In genomic region chr5:89638871-89639270, GRCh38 we compare ENCODE assay signal across 22 cellular contexts.
DNase-seq lines count a peak whose midpoint lies in the region; ATAC-seq, FAIRE-seq and TF ChIP-seq lines count a peak whose summit lies in the region.
"Had no signal": no experiment of that assay in that cellular context is flagged by ENCODE, and none has a peak within 500 bp of the region (broad histone marks: within the 10 kb centered on the region; RNA-seq: fewer than 3 reads in every experiment).

No MANE protein-coding gene starts in this region.

- peaks cover 3% of the 10 kb centered on the region for H3K27me3 Mint-ChIP-seq in neural progenitor cell (ENCODE audit: insufficient read depth, low read depth)
- H3K27me3 Mint-ChIP-seq: CD4-positive, alpha-beta T cell had no signal

- H3K4me3 Mint-ChIP-seq in neural progenitor cell, result no peak overlapping the region
- H3K4me3 Mint-ChIP-seq: B cell; CD4-positive, alpha-beta T cell; CD8-positive, alpha-beta T cell had no signal

- H3K4me2 ChIP-seq in neural progenitor cell, result no peak overlapping the region
- H3K4me2 ChIP-seq: A549; BLaER1 treated with 17β-estradiol and CSF1 and Interleukin-3, amounts not matched to agents 10 nM and 100 nM had no signal

- H3K36me3 ChIP-seq in HEK293 (ENCODE audit: control insufficient read depth in 2 of 2, insufficient read depth in 1 of 2, low read length in 2 of 2) (no peaks in the 10 kb centered on the region), bronchial epithelial cell (ENCODE audit: control insufficient read depth, insufficient read depth, low read length) (no peaks in the 10 kb centered on the region), neural progenitor cell (no peaks in the 10 kb centered on the region)
- H3K36me3 ChIP-seq: BLaER1 treated with 17β-estradiol and CSF1 and Interleukin-3, amounts not matched to agents 10 nM and 100 nM had no signal

- DNase-seq in bronchial epithelial cell (ENCODE audit: low read depth), result no peak
- no peak for DNase-seq in neural progenitor cell (ENCODE audit: low spot score)
- DNase-seq in hepatic stellate cell (ENCODE audit: low spot score), result no peak
- DNase-seq: AML-193; Caco-2; Calu3; CD4-positive, alpha-beta T cell; CD8-positive, alpha-beta T cell; DMS79 treated with DMSO at 0.1 percent for 48 hours; GF-D8 had no signal

- H3K27ac ChIP-seq in HEK293 (ENCODE audit: extremely low read depth, low read depth, low read length) (no peak overlapping the region), neural progenitor cell (no peak overlapping the region)
- H3K27ac ChIP-seq: 22Rv1; A549; BLaER1 treated with 17β-estradiol and CSF1 and Interleukin-3, amounts not matched to agents 10 nM and 100 nM; C4-2B had no signal

- peak overlapping the region; percentile 14 for H3K27ac Mint-ChIP-seq in neural progenitor cell
- H3K27ac Mint-ChIP-seq: B cell; CD4-positive, alpha-beta T cell; CD8-positive, alpha-beta T cell had no signal

- no peaks in the 10 kb centered on the region for H3K4me1 Mint-ChIP-seq in neural progenitor cell

- no peaks in the 10 kb centered on the region for H3K79me2 ChIP-seq in neural progenitor cell (ENCODE audit: low read depth)

- H3F3A ChIP-seq in neural progenitor cell (ENCODE audit: low read depth), result no peaks in the 10 kb centered on the region

- H3K36me3 Mint-ChIP-seq in neural progenitor cell, result no peaks in the 10 kb centered on the region
- H3K36me3 Mint-ChIP-seq: CD8-positive, alpha-beta T cell had no signal

- H2AFZ ChIP-seq in neural progenitor cell (replicated peaks), result no peak overlapping the region

- no peaks in the 10 kb centered on the region for H3K9me3 ChIP-seq in HEK293 (ENCODE audit: control insufficient read depth, insufficient read depth, low read depth, low read length)
- no peaks in the 10 kb centered on the region for H3K9me3 ChIP-seq in neural progenitor cell (ENCODE audit: low read depth)
- H3K9me3 ChIP-seq: A549, Caco-2 had no signal

- TF ChIP-seq POLR2A in GM18505 (IDR thresholded peaks at IDR 0.05; ENCODE audit: borderline replicate concordance, extremely low read depth, insufficient read depth, insufficient read length), result no peak

- CTCF ChIA-PET in HEK293 (lab: Yijun Ruan, JAX), result interaction anchor here (1.1 kb wide), 1 partner anchor 9 kb away, joined by 3 read pairs; no protein-coding TSS in a partner anchor

- ATAC-seq in GM18505 (IDR thresholded peaks at IDR 0.05; ENCODE audit: unreplicated experiment), result no peak
- ATAC-seq: A549; CD8-positive, alpha-beta T cell had no signal

- peak; percentile 93 for FAIRE-seq in bronchial epithelial cell (lab: Jason Lieb, UNC)
- FAIRE-seq: A549, D721Med, G401.6, GM12891, GM18507, GM19239 had no signal

- H4K20me1 ChIP-seq in neural progenitor cell (ENCODE audit: low read depth), result no peaks in the 10 kb centered on the region
- H4K20me1 ChIP-seq: BLaER1 treated with 17β-estradiol and CSF1 and Interleukin-3, amounts not matched to agents 10 nM and 100 nM had no signal

- no peaks in the 10 kb centered on the region for H3K27me3 ChIP-seq in bronchial epithelial cell (ENCODE audit: control insufficient read depth, insufficient read depth, low read length)
- no peaks in the 10 kb centered on the region for H3K27me3 ChIP-seq in neural progenitor cell
- H3K27me3 ChIP-seq: BLaER1 treated with 17β-estradiol and CSF1 and Interleukin-3, amounts not matched to agents 10 nM and 100 nM had no signal

- H3K4me1 ChIP-seq in HEK293 (ENCODE audit: control insufficient read depth, insufficient read depth, low read length) (no peaks in the 10 kb centered on the region), neural progenitor cell (no peaks in the 10 kb centered on the region)
- H3K4me1 ChIP-seq: A549, Caco-2 had no signal

- no peak overlapping the region for H3K9ac ChIP-seq in neural progenitor cell
- H3K9ac ChIP-seq: BLaER1 treated with 17β-estradiol and CSF1 and Interleukin-3, amounts not matched to agents 10 nM and 100 nM had no signal

- TF ChIP-seq CTCF in HEK293 (tag by site-specific recombination; IDR thresholded peaks at IDR 0.05) (no peak), bronchial epithelial cell (IDR thresholded peaks at IDR 0.05; ENCODE audit: insufficient read depth, low read length, severe bottlenecking) (no peak), neural progenitor cell (IDR thresholded peaks at IDR 0.05) (no peak)

- peaks cover 16% of the 10 kb centered on the region for H3K9me3 Mint-ChIP-seq in neural progenitor cell

- POLR2A ChIA-PET in HEK293 (lab: Yijun Ruan, JAX), result no interaction called here

- no peak overlapping the region for H3K4me3 ChIP-seq in HEK293 (ENCODE audit: low read depth, low read length)
- no peak overlapping the region for H3K4me3 ChIP-seq in bronchial epithelial cell (ENCODE audit: low read depth, low read length)
- no peak overlapping the region for H3K4me3 ChIP-seq in neural progenitor cell
- H3K4me3 ChIP-seq: A549; BLaER1 treated with 17β-estradiol and CSF1 and Interleukin-3, amounts not matched to agents 10 nM and 100 nM had no signal

TF ChIP-seq in HEK293, 187 proteins besides CTCF, POLR2A, EP300 and RAD21:
- no peak for TF ChIP-seq ZNF274 (IDR thresholded peaks at IDR 0.05; ENCODE audit: low read length)
- TF ChIP-seq ZNF274 (tag by site-specific recombination; IDR thresholded peaks at IDR 0.05; ENCODE audit: borderline replicate concordance), result peak; percentile 65; the same call in 1 of the 2 replicates
- TF ChIP-seq ZXDB (tag by site-specific recombination; IDR thresholded peaks at IDR 0.05), result no peak
